34 cellular contexts compared by ENCODE assay signal in the genomic region with DNA sequence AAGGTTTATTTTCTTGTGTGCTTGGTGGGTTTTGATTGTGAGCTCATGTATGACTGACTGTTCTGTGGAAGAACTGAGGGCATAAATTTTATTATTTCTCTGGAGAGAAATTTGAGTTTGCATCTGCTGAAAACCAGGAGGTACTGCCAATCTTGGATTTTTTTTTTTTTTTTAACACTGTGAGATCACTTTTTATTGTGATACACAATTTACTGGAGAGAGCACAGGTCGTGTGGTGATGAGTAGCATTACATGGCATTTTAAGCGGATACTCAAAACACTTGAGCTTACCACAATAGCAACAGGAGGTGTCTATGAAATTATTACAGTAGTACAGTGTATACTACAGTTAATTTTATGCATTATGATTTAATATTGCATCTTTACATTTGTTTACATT. TPM values are rescaled to one million over a fixed set of nuclear protein-coding genes. Genes with fewer than 3 reads are reported as not detected.
"Had no signal": no experiment of that assay in that cellular context is flagged by ENCODE, and none has a peak within 500 bp of the region (broad histone marks: within the 10 kb centered on the region; RNA-seq: fewer than 3 reads in every experiment).

No MANE protein-coding gene starts in this region.

- H3K36me3 ChIP-seq: esophagus muscularis mucosa, gastroesophageal sphincter, heart left ventricle, left lung, prostate gland, right atrium auricular region, stomach, thyroid gland had no signal

- ATAC-seq: foreskin keratinocyte; gastroesophageal sphincter; heart left ventricle; left cardiac atrium; left lung; naive thymus-derived CD8-positive, alpha-beta T cell; sciatic nerve; stimulated activated effector memory CD8-positive, alpha-beta T cell treated with anti-CD3 and anti-CD28 coated beads, Interleukin-12 subunit alpha, Interleukin-12 subunit beta, amount 100 ng/mL, for 72 hours had no signal

- DNase-seq: dermis blood vessel endothelial cell; effector memory CD4-positive, alpha-beta T cell; foreskin keratinocyte; heart left ventricle; left cardiac atrium; left lung; mesendoderm; midbrain; naive thymus-derived CD8-positive, alpha-beta T cell; nephron progenitor cell; nucleus accumbens; stimulated activated CD4-positive, alpha-beta T cell treated with anti-CD3 and anti-CD28 coated beads, Interleukin-2, amount 100 ng/mL, for 24 hours; stimulated activated CD4-positive, alpha-beta T cell treated with anti-CD3 and anti-CD28 coated beads, Interleukin-4, amount 100 ng/mL, for 24 hours; stimulated activated naive CD4-positive, alpha-beta T cell treated with Interleukin-2 at 50 U/mL for 16 hours; stomach; thyroid gland; trophoblast cell had no signal

- H2AFZ ChIP-seq: hepatocyte had no signal

- H3K4me3 ChIP-seq: esophagus muscularis mucosa, gastroesophageal sphincter, heart left ventricle, hepatocyte, left lung, prostate gland, right atrium auricular region, stomach, thyroid gland had no signal

- H3K9me3 ChIP-seq: esophagus muscularis mucosa, gastroesophageal sphincter, heart left ventricle, left lung, prostate gland, right atrium auricular region, thyroid gland had no signal

- H3K4me1 Mint-ChIP-seq: naive thymus-derived CD8-positive, alpha-beta T cell; nephron progenitor cell; stimulated activated effector memory CD8-positive, alpha-beta T cell treated with anti-CD3 and anti-CD28 coated beads, Interleukin-12 subunit alpha, Interleukin-12 subunit beta, amount 100 ng/mL, for 72 hours had no signal

- H3K4me1 ChIP-seq: esophagus muscularis mucosa, foreskin keratinocyte, gastroesophageal sphincter, heart left ventricle, left lung, prostate gland, right atrium auricular region, stomach, thyroid gland had no signal

- H3K4me3 Mint-ChIP-seq: naive thymus-derived CD8-positive, alpha-beta T cell; nephron progenitor cell; stimulated activated effector memory CD8-positive, alpha-beta T cell treated with anti-CD3 and anti-CD28 coated beads, Interleukin-12 subunit alpha, Interleukin-12 subunit beta, amount 100 ng/mL, for 72 hours had no signal

- H3K36me3 Mint-ChIP-seq: naive thymus-derived CD8-positive, alpha-beta T cell; stimulated activated effector memory CD8-positive, alpha-beta T cell treated with anti-CD3 and anti-CD28 coated beads, Interleukin-12 subunit alpha, Interleukin-12 subunit beta, amount 100 ng/mL, for 72 hours had no signal

- H3K27ac ChIP-seq: esophagus muscularis mucosa, foreskin keratinocyte, gastroesophageal sphincter, heart left ventricle, hepatocyte, left lung, prostate gland, right atrium auricular region, stomach, thyroid gland had no signal

- H3K9me3 Mint-ChIP-seq: nephron progenitor cell; stimulated activated effector memory CD8-positive, alpha-beta T cell treated with anti-CD3 and anti-CD28 coated beads, Interleukin-12 subunit alpha, Interleukin-12 subunit beta, amount 100 ng/mL, for 72 hours had no signal

- H3K4me2 ChIP-seq: hepatocyte had no signal

- H3K27me3 ChIP-seq: esophagus muscularis mucosa, gastroesophageal sphincter, heart left ventricle, left lung, right atrium auricular region, stomach, thyroid gland had no signal

- FAIRE-seq: endothelial cell of umbilical vein, islet of Langerhans had no signal

RNA-seq across cellular contexts. Expression of a gene that starts 29.8 kb away (rescaled TPM):
- total RNA-seq: dermis blood vessel endothelial cell; endothelial cell of umbilical vein; epithelial cell of proximal tubule; foreskin keratinocyte; gastroesophageal sphincter; hepatocyte; kidney epithelial cell; left lung; lung microvascular endothelial cell; naive thymus-derived CD8-positive, alpha-beta T cell; osteocyte; prostate gland; skeletal muscle tissue; subcutaneous adipose tissue; thyroid gland; ureter had no signal
- polyA plus RNA-seq: endothelial cell of umbilical vein; fibroblast of lung; foreskin keratinocyte; hepatocyte; naive thymus-derived CD8-positive, alpha-beta T cell; stomach had no signal
